Comparison of ENCODE assay signal across 27 cellular contexts in genomic region chr15:71071529-71071928, GRCh38. TPM values are rescaled to one million over a fixed set of nuclear protein-coding genes. Genes with fewer than 3 reads are reported as not detected.
"Had no signal": no experiment of that assay in that cellular context is flagged by ENCODE, and none has a peak within 500 bp of the region (broad histone marks: within the 10 kb centered on the region; RNA-seq: fewer than 3 reads in every experiment).

No MANE protein-coding gene starts in this region.

- H3K27ac Mint-ChIP-seq: dendritic cell treated with granulocyte-macrophage colony-stimulating factor and Interleukin-4, amounts not matched to agents 40 ng/mL and 50 ng/mL, for 4 days; endodermal cell; immature natural killer cell; memory B cell; natural killer cell; stimulated activated effector memory CD8-positive, alpha-beta T cell treated with anti-CD3 and anti-CD28 coated beads, Interleukin-12 subunit alpha, Interleukin-12 subunit beta, amount 100 ng/mL, for 72 hours had no signal

- ATAC-seq: natural killer cell; psoas muscle; right cardiac atrium; stimulated activated effector memory CD8-positive, alpha-beta T cell treated with anti-CD3 and anti-CD28 coated beads, Interleukin-12 subunit alpha, Interleukin-12 subunit beta, amount 100 ng/mL, for 72 hours; stimulated activated naive CD8-positive, alpha-beta T cell treated with anti-CD3 and anti-CD28 coated beads, Interleukin-15, Interleukin-2, amounts not matched to agents 100 U/mL and 50 U/mL, for 24 hours had no signal

- H3K27ac ChIP-seq: colonic mucosa, esophagus squamous epithelium, ovary, psoas muscle, sigmoid colon, testis, tibial artery, upper lobe of left lung had no signal

- H3K9me3 ChIP-seq: colonic mucosa, esophagus squamous epithelium, ovary, psoas muscle, testis, tibial artery, upper lobe of left lung had no signal

- H3K4me3 Mint-ChIP-seq: dendritic cell treated with granulocyte-macrophage colony-stimulating factor and Interleukin-4, amounts not matched to agents 40 ng/mL and 50 ng/mL, for 4 days; endodermal cell; immature natural killer cell; memory B cell; natural killer cell; stimulated activated effector memory CD8-positive, alpha-beta T cell treated with anti-CD3 and anti-CD28 coated beads, Interleukin-12 subunit alpha, Interleukin-12 subunit beta, amount 100 ng/mL, for 72 hours had no signal

- H3K4me1 Mint-ChIP-seq: endodermal cell; immature natural killer cell; memory B cell; natural killer cell; stimulated activated effector memory CD8-positive, alpha-beta T cell treated with anti-CD3 and anti-CD28 coated beads, Interleukin-12 subunit alpha, Interleukin-12 subunit beta, amount 100 ng/mL, for 72 hours had no signal

- H3K27me3 ChIP-seq: colonic mucosa, esophagus squamous epithelium, ovary, sigmoid colon, testis, tibial artery, upper lobe of left lung had no signal

- H3K4me1 ChIP-seq: colonic mucosa, esophagus squamous epithelium, psoas muscle, sigmoid colon, testis, tibial artery had no signal

- DNase-seq: colonic mucosa; effector CD8-positive, alpha-beta T cell; endodermal cell; esophagus squamous epithelium; foreskin melanocyte; glutamatergic neuron; hypothalamus; immature natural killer cell; islet precursor cell; natural killer cell; occipital lobe; ovary; posterior cingulate gyrus; psoas muscle; right cardiac atrium; sigmoid colon; stimulated activated CD4-positive, alpha-beta T cell treated with anti-CD3 and anti-CD28 coated beads, Interleukin-2, amount 100 ng/mL, for 24 hours; stimulated activated CD4-positive, alpha-beta T cell treated with anti-CD3 and anti-CD28 coated beads, Interleukin-4, amount 100 ng/mL, for 24 hours; stimulated activated naive CD8-positive, alpha-beta T cell treated with anti-CD3 and anti-CD28 coated beads, Interleukin-15, Interleukin-2, amounts not matched to agents 100 U/mL and 50 U/mL, for 24 hours; substantia nigra; testis; tibial artery; upper lobe of left lung had no signal

- H3K36me3 Mint-ChIP-seq: immature natural killer cell; memory B cell; natural killer cell; stimulated activated effector memory CD8-positive, alpha-beta T cell treated with anti-CD3 and anti-CD28 coated beads, Interleukin-12 subunit alpha, Interleukin-12 subunit beta, amount 100 ng/mL, for 72 hours had no signal

- H3K36me3 ChIP-seq: colonic mucosa, esophagus squamous epithelium, ovary, sigmoid colon, tibial artery, upper lobe of left lung had no signal

- H3K9me3 Mint-ChIP-seq: dendritic cell treated with granulocyte-macrophage colony-stimulating factor and Interleukin-4, amounts not matched to agents 40 ng/mL and 50 ng/mL, for 4 days; natural killer cell; stimulated activated effector memory CD8-positive, alpha-beta T cell treated with anti-CD3 and anti-CD28 coated beads, Interleukin-12 subunit alpha, Interleukin-12 subunit beta, amount 100 ng/mL, for 72 hours had no signal

- H3K4me3 ChIP-seq: colonic mucosa, esophagus squamous epithelium, lung, ovary, psoas muscle, sigmoid colon, testis, tibial artery, upper lobe of left lung had no signal

RNA-seq across cellular contexts. Expression of gene THSD4, which starts 43.7 kb away (rescaled TPM):
- total RNA-seq: natural killer cell had no signal
- polyA plus RNA-seq: immature natural killer cell had no signal
